In genomic region chr18:78822886-78823285, GRCh38 we compare ENCODE assay signal across 39 cellular contexts.
"Had no signal": no experiment of that assay in that cellular context is flagged by ENCODE, and none has a peak within 500 bp of the region (broad histone marks: within the 10 kb centered on the region; RNA-seq: fewer than 3 reads in every experiment).

No MANE protein-coding gene starts in this region.

- DNase-seq: activated CD4-positive, alpha-beta memory T cell treated with anti-CD3 and anti-CD28 coated beads, Interleukin-2, amount 10 ng/mL, durations not matched to agents 7 days and 5 days; activated CD4-positive, alpha-beta T cell treated with anti-CD3 and anti-CD28 coated beads for 1 hour; activated CD4-positive, alpha-beta T cell treated with anti-CD3 and anti-CD28 coated beads for 36 hours; activated CD4-positive, alpha-beta T cell treated with anti-CD3 and anti-CD28 coated beads for 48 hours; activated CD4-positive, alpha-beta T cell treated with anti-CD3 and anti-CD28 coated beads, Interleukin-2, amount 10 ng/mL, durations not matched to agents 7 days and 5 days; activated CD4-positive, alpha-beta T cell treated with anti-CD3 and anti-CD28 coated beads, Interleukin-2, amount 50 U/mL, for 48 hours; activated CD4-positive, CD25-positive, alpha-beta regulatory T cell; activated CD8-positive, alpha-beta memory T cell treated with anti-CD3 and anti-CD28 coated beads for 24 hours; activated CD8-positive, alpha-beta memory T cell treated with anti-CD3 and anti-CD28 coated beads, Interleukin-2, amount 10 ng/mL, durations not matched to agents 7 days and 5 days; activated CD8-positive, alpha-beta memory T cell treated with anti-CD3 and anti-CD28 coated beads, Interleukin-2, amount 50 U/mL, for 48 hours; activated CD8-positive, alpha-beta T cell treated with anti-CD3 and anti-CD28 coated beads, Interleukin-2, amount 10 ng/mL, durations not matched to agents 7 days and 5 days; activated effector memory CD4-positive, alpha-beta T cell treated with anti-CD3 and anti-CD28 coated beads, Interleukin-2, amount 50 U/mL, for 16 hours; activated gamma-delta T cell treated with Interleukin-2 at 50 U/mL for 16 hours; activated naive CD4-positive, alpha-beta T cell; activated naive CD4-positive, alpha-beta T cell treated with anti-CD3 and anti-CD28 coated beads for 36 hours; activated naive CD4-positive, alpha-beta T cell treated with anti-CD3 and anti-CD28 coated beads, Interleukin-2, amount 50 U/mL, for 16 hours; activated naive CD8-positive, alpha-beta T cell treated with anti-CD3 and anti-CD28 coated beads for 36 hours; activated T-cell treated with anti-CD3 and anti-CD28 coated beads, Interleukin-2, amount 50 U/mL, for 1 hour; activated T-cell treated with anti-CD3 and anti-CD28 coated beads, Interleukin-2, amount 50 U/mL, for 4 hours; activated T-cell treated with anti-CD3 and anti-CD28 coated beads, Interleukin-2, amount 50 U/mL, for 72 hours; amniotic stem cell; aorta; body of pancreas; brain microvascular endothelial cell; caudate nucleus; T-helper 1 cell; T-helper 2 cell; T-helper 9 cell; WERI-Rb-1 had no signal

- H3K4me1 ChIP-seq: adrenal gland, body of pancreas, breast epithelium had no signal

- H3K27ac Mint-ChIP-seq: activated CD4-positive, alpha-beta memory T cell treated with anti-CD3 and anti-CD28 coated beads, Interleukin-2, amount 10 ng/mL, durations not matched to agents 7 days and 5 days; activated CD4-positive, alpha-beta T cell treated with anti-CD3 and anti-CD28 coated beads for 36 hours; activated CD4-positive, alpha-beta T cell treated with anti-CD3 and anti-CD28 coated beads, Interleukin-2, amount 10 ng/mL, durations not matched to agents 7 days and 5 days; activated CD8-positive, alpha-beta memory T cell treated with anti-CD3 and anti-CD28 coated beads, Interleukin-2, amount 10 ng/mL, durations not matched to agents 7 days and 5 days; activated CD8-positive, alpha-beta T cell treated with anti-CD3 and anti-CD28 coated beads, Interleukin-2, amount 10 ng/mL, durations not matched to agents 7 days and 5 days; activated naive CD4-positive, alpha-beta T cell treated with anti-CD3 and anti-CD28 coated beads for 36 hours; activated naive CD4-positive, alpha-beta T cell treated with anti-CD3 and anti-CD28 coated beads, Interleukin-2, amount 50 U/mL, for 72 hours; activated naive CD8-positive, alpha-beta T cell treated with anti-CD3 and anti-CD28 coated beads for 36 hours; activated T-cell treated with anti-CD3 and anti-CD28 coated beads, Interleukin-2, amount 50 U/mL, for 72 hours; activated T-helper 1 cell treated with anti-CD3 and anti-CD28 coated beads, Interleukin-12 subunit alpha, Interleukin-12 subunit beta, Interleukin-2, Interleukin-4 antibody, amounts not matched to agents 30 ng/mL and 10 ng/mL and 1 ng/mL, durations not matched to agents 14 hours and 24 hours and 36 hours; activated T-helper 17 cell treated with anti-CD3 and anti-CD28 coated beads, Interleukin-2, amount 50 U/mL, for 72 hours; T-helper 1 cell treated with Interleukin-12 subunit alpha and Interleukin-12 subunit beta and Interleukin-4 antibody, amounts not matched to agents 30 μg/mL and 1 μg/mL, for 36 hours; T-helper 2 cell treated with Interferon-gamma antibody and Interleukin-4, amounts not matched to agents 5 μg/mL and 100 μg/mL, for 36 hours; WTC11 had no signal

- H3K36me3 ChIP-seq: adrenal gland, brain microvascular endothelial cell, breast epithelium, WERI-Rb-1 had no signal

- H3K4me3 Mint-ChIP-seq: activated CD4-positive, alpha-beta memory T cell treated with anti-CD3 and anti-CD28 coated beads, Interleukin-2, amount 10 ng/mL, durations not matched to agents 7 days and 5 days; activated CD4-positive, alpha-beta T cell treated with anti-CD3 and anti-CD28 coated beads for 36 hours; activated CD4-positive, alpha-beta T cell treated with anti-CD3 and anti-CD28 coated beads, Interleukin-2, amount 10 ng/mL, durations not matched to agents 7 days and 5 days; activated CD8-positive, alpha-beta memory T cell treated with anti-CD3 and anti-CD28 coated beads, Interleukin-2, amount 10 ng/mL, durations not matched to agents 7 days and 5 days; activated CD8-positive, alpha-beta T cell treated with anti-CD3 and anti-CD28 coated beads, Interleukin-2, amount 10 ng/mL, durations not matched to agents 7 days and 5 days; activated naive CD4-positive, alpha-beta T cell treated with anti-CD3 and anti-CD28 coated beads for 36 hours; activated naive CD8-positive, alpha-beta T cell treated with anti-CD3 and anti-CD28 coated beads for 36 hours; activated T-cell treated with anti-CD3 and anti-CD28 coated beads, Interleukin-2, amount 50 U/mL, for 4 hours; activated T-cell treated with anti-CD3 and anti-CD28 coated beads, Interleukin-2, amount 50 U/mL, for 72 hours; activated T-helper 1 cell treated with anti-CD3 and anti-CD28 coated beads, Interleukin-12 subunit alpha, Interleukin-12 subunit beta, Interleukin-2, Interleukin-4 antibody, amounts not matched to agents 30 ng/mL and 10 ng/mL and 1 ng/mL, durations not matched to agents 14 hours and 24 hours and 36 hours; activated T-helper 17 cell treated with anti-CD3 and anti-CD28 coated beads, Interleukin-2, amount 50 U/mL, for 72 hours; central memory CD8-positive, alpha-beta T cell; T-helper 1 cell treated with Interleukin-12 subunit alpha and Interleukin-12 subunit beta and Interleukin-4 antibody, amounts not matched to agents 30 μg/mL and 1 μg/mL, for 36 hours; T-helper 2 cell treated with Interferon-gamma antibody and Interleukin-4, amounts not matched to agents 5 μg/mL and 100 μg/mL, for 36 hours; WTC11 had no signal

- H3K4me3 ChIP-seq: adrenal gland, body of pancreas, breast epithelium had no signal

- H3K36me3 Mint-ChIP-seq: activated CD8-positive, alpha-beta memory T cell treated with anti-CD3 and anti-CD28 coated beads, Interleukin-2, amount 10 ng/mL, durations not matched to agents 7 days and 5 days; activated naive CD4-positive, alpha-beta T cell treated with anti-CD3 and anti-CD28 coated beads, Interleukin-2, amount 50 U/mL, for 72 hours; activated naive CD8-positive, alpha-beta T cell treated with anti-CD3 and anti-CD28 coated beads for 36 hours had no signal

- H3K9me3 ChIP-seq: adrenal gland, body of pancreas, breast epithelium had no signal

- H3K27me3 Mint-ChIP-seq: activated CD4-positive, alpha-beta memory T cell treated with anti-CD3 and anti-CD28 coated beads, Interleukin-2, amount 10 ng/mL, durations not matched to agents 7 days and 5 days; activated CD4-positive, alpha-beta T cell treated with anti-CD3 and anti-CD28 coated beads for 36 hours; activated CD4-positive, alpha-beta T cell treated with anti-CD3 and anti-CD28 coated beads, Interleukin-2, amount 10 ng/mL, durations not matched to agents 7 days and 5 days had no signal

- ATAC-seq: activated CD4-positive, alpha-beta T cell treated with anti-CD3 and anti-CD28 coated beads for 36 hours; activated CD4-positive, CD25-positive, alpha-beta regulatory T cell treated with anti-CD3 and anti-CD28 coated beads, Interleukin-2, amount 50 U/mL, for 24 hours; activated CD8-positive, alpha-beta memory T cell treated with anti-CD3 and anti-CD28 coated beads, Interleukin-2, amount 10 ng/mL, durations not matched to agents 7 days and 5 days; activated CD8-positive, alpha-beta T cell treated with anti-CD3 and anti-CD28 coated beads, Interleukin-2, amount 10 ng/mL, durations not matched to agents 7 days and 5 days; activated naive CD4-positive, alpha-beta T cell treated with anti-CD3 and anti-CD28 coated beads, Interleukin-2, amount 50 U/mL, for 72 hours; activated T-cell treated with anti-CD3 and anti-CD28 coated beads, Interleukin-2, amount 50 U/mL, for 4 hours; activated T-cell treated with anti-CD3 and anti-CD28 coated beads, Interleukin-2, amount 50 U/mL, for 72 hours; activated T-helper 17 cell treated with anti-CD3 and anti-CD28 coated beads, Interleukin-2, amount 50 U/mL, for 72 hours; body of pancreas; WTC11 had no signal

- H3K27ac ChIP-seq: adrenal gland, body of pancreas, brain microvascular endothelial cell, breast epithelium, WERI-Rb-1 had no signal

- H3K4me1 Mint-ChIP-seq: activated CD4-positive, alpha-beta memory T cell treated with anti-CD3 and anti-CD28 coated beads, Interleukin-2, amount 10 ng/mL, durations not matched to agents 7 days and 5 days; activated CD4-positive, alpha-beta T cell treated with anti-CD3 and anti-CD28 coated beads for 36 hours; activated CD4-positive, alpha-beta T cell treated with anti-CD3 and anti-CD28 coated beads, Interleukin-2, amount 10 ng/mL, durations not matched to agents 7 days and 5 days; activated CD8-positive, alpha-beta memory T cell treated with anti-CD3 and anti-CD28 coated beads, Interleukin-2, amount 10 ng/mL, durations not matched to agents 7 days and 5 days; activated naive CD8-positive, alpha-beta T cell treated with anti-CD3 and anti-CD28 coated beads for 36 hours; activated T-helper 17 cell treated with anti-CD3 and anti-CD28 coated beads, Interleukin-2, amount 50 U/mL, for 72 hours; central memory CD8-positive, alpha-beta T cell had no signal

- H3K9me3 Mint-ChIP-seq: activated CD4-positive, alpha-beta memory T cell treated with anti-CD3 and anti-CD28 coated beads, Interleukin-2, amount 10 ng/mL, durations not matched to agents 7 days and 5 days; activated CD4-positive, alpha-beta T cell treated with anti-CD3 and anti-CD28 coated beads, Interleukin-2, amount 10 ng/mL, durations not matched to agents 7 days and 5 days; activated naive CD4-positive, alpha-beta T cell treated with anti-CD3 and anti-CD28 coated beads for 36 hours; activated naive CD4-positive, alpha-beta T cell treated with anti-CD3 and anti-CD28 coated beads, Interleukin-2, amount 50 U/mL, for 72 hours; activated naive CD8-positive, alpha-beta T cell treated with anti-CD3 and anti-CD28 coated beads for 36 hours; activated T-cell treated with anti-CD3 and anti-CD28 coated beads, Interleukin-2, amount 50 U/mL, for 4 hours; activated T-cell treated with anti-CD3 and anti-CD28 coated beads, Interleukin-2, amount 50 U/mL, for 72 hours; activated T-helper 1 cell treated with anti-CD3 and anti-CD28 coated beads, Interleukin-12 subunit alpha, Interleukin-12 subunit beta, Interleukin-2, Interleukin-4 antibody, amounts not matched to agents 30 ng/mL and 10 ng/mL and 1 ng/mL, durations not matched to agents 14 hours and 24 hours and 36 hours; activated T-helper 17 cell treated with anti-CD3 and anti-CD28 coated beads, Interleukin-2, amount 50 U/mL, for 72 hours; central memory CD8-positive, alpha-beta T cell; T-helper 1 cell treated with Interleukin-12 subunit alpha and Interleukin-12 subunit beta and Interleukin-4 antibody, amounts not matched to agents 30 μg/mL and 1 μg/mL, for 36 hours; T-helper 2 cell treated with Interferon-gamma antibody and Interleukin-4, amounts not matched to agents 5 μg/mL and 100 μg/mL, for 36 hours had no signal

- H3K27me3 ChIP-seq: adrenal gland, brain microvascular endothelial cell had no signal
